In the genomic region with DNA sequence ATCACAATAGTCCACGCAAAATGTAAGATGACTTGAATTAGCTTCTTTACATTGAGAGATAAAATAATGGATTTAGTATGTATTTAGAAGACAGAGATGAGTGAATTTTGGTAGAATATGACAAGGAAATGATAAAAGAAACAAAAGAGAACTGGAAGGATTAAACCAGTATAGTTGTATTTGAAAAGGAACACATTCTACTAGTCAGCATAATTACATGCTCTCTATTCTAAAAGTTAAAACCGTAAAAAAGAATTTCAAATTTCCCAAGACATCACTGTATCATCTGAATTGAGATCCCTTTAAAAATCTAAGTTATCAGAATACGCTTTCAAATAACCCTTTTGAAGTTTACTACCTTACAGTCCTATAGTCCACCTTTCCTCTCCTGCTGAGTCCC, we compare ENCODE assay signal across 6 cellular contexts.
"Had no signal": no experiment of that assay in that cellular context is flagged by ENCODE, and none has a peak within 500 bp of the region (broad histone marks: within the 10 kb centered on the region; RNA-seq: fewer than 3 reads in every experiment).

No MANE protein-coding gene starts in this region.

- H3K4me3 ChIP-seq: GM23248 had no signal

- DNase-seq: GM23248, GOT3, H7, HCEC 1CT, KG1 had no signal

- H3K9ac ChIP-seq: GM23248 had no signal

- H3K27ac ChIP-seq: GM23248 had no signal

- FAIRE-seq: HTR-8/SVneo had no signal

- H2AFZ ChIP-seq: GM23248 had no signal
